9 cellular contexts compared by ENCODE assay signal in genomic region chr16:56617212-56618085, GRCh38. TPM values are rescaled to one million over a fixed set of nuclear protein-coding genes. Genes with fewer than 3 reads are reported as not detected.
DNase-seq lines count a peak whose midpoint lies in the region; ATAC-seq and TF ChIP-seq lines count a peak whose summit lies in the region.
"Had no signal": no experiment of that assay in that cellular context is flagged by ENCODE, and none has a peak within 500 bp of the region (broad histone marks: within the 10 kb centered on the region; RNA-seq: fewer than 3 reads in every experiment).

No MANE protein-coding gene starts in this region.

- TF ChIP-seq CTCF in heart left ventricle (IDR thresholded peaks at IDR 0.05) (no peak), WERI-Rb-1 (IDR thresholded peaks at IDR 0.05; ENCODE audit: low read depth, low read length) (no peak), A673 (conservative IDR thresholded peaks at IDR 0.05; ENCODE audit: low read depth, low read length) (no peak)

- no peaks in the 10 kb centered on the region for H3K9me3 Mint-ChIP-seq in activated naive CD8-positive, alpha-beta T cell treated with anti-CD3 and anti-CD28 coated beads for 36 hours

- peaks cover 21% of the 10 kb centered on the region for H3K27me3 Mint-ChIP-seq in activated naive CD8-positive, alpha-beta T cell treated with anti-CD3 and anti-CD28 coated beads for 36 hours

- peaks cover 0 to 35% (median 14%) of the 10 kb centered on the region in 12 donors for H3K4me1 ChIP-seq in heart left ventricle
- H3K4me1 ChIP-seq in A673 (ENCODE audit: insufficient read depth, low read length, poor library complexity, severe bottlenecking) = no peaks in the 10 kb centered on the region

- WGBS in heart left ventricle, 4 donors = 3 to 5% (median 4%) methylated on average over 29 to 41 of the region's 41 CpGs

- DNase-seq in DMS 273 (lab: John Stamatoyannopoulos, UW; ENCODE audit: unreplicated experiment) = peak; percentile 64
- no peak for DNase-seq in DMS 273 treated with DMSO at 0.1 percent for 48 hours (lab: John Stamatoyannopoulos, UW)
- peak; percentile 76 for DNase-seq in activated naive CD8-positive, alpha-beta T cell treated with anti-CD3 and anti-CD28 coated beads for 36 hours
- peak; percentile 82 to 93 (median 90) for DNase-seq in heart left ventricle
- DNase-seq in pons (ENCODE audit: low spot score) = peak; percentile 31
- no peak for DNase-seq in NCI-H1105 (lab: John Stamatoyannopoulos, UW)
- no peak for DNase-seq in WERI-Rb-1
- no peak for DNase-seq in A673 (ENCODE audit: low spot score)

- intact Hi-C loops in heart left ventricle (cut with DNase I) = no loop called here
- intact Hi-C loops in A673 (cut with micrococcal nuclease; ENCODE audit: unreplicated experiment) = no loop called here

- BruUV-seq in A673 (replicated peaks; lab: Mats Ljungman, UMichigan) = no TSS peak

- CTCF ChIA-PET in A673 (lab: Charles Lee) = no interaction called here

- H3K36me3 Mint-ChIP-seq in activated naive CD8-positive, alpha-beta T cell treated with anti-CD3 and anti-CD28 coated beads for 36 hours = peaks cover 3% of the 10 kb centered on the region

- H3K9me3 ChIP-seq in heart left ventricle (no peaks in the 10 kb centered on the region), WERI-Rb-1 (ENCODE audit: severe bottlenecking) (no peaks in the 10 kb centered on the region), A673 (ENCODE audit: low read depth, low read length, poor library complexity, severe bottlenecking) (no peaks in the 10 kb centered on the region)

- H3K4me1 Mint-ChIP-seq in activated naive CD8-positive, alpha-beta T cell treated with anti-CD3 and anti-CD28 coated beads for 36 hours = peaks cover 37% of the 10 kb centered on the region

- peak; percentile 93 to 97 (median 96) for ATAC-seq in heart left ventricle

- H3K27ac ChIP-seq in heart left ventricle (peak overlapping the region; percentile 20 to 86 (median 70)), WERI-Rb-1 (no peak overlapping the region), A673 (ENCODE audit: low read depth, low read length, poor library complexity, severe bottlenecking) (no peak overlapping the region)
- H3K27ac ChIP-seq: 22Rv1 had no signal

- H3K27me3 ChIP-seq in heart left ventricle (peaks cover 0 to 11% (median 0%) of the 10 kb centered on the region in 9 donors), WERI-Rb-1 (ENCODE audit: insufficient read depth, low read depth, severe bottlenecking) (no peaks in the 10 kb centered on the region), A673 (replicated peaks; ENCODE audit: insufficient read depth, low read depth, low read length, poor library complexity) (no peaks in the 10 kb centered on the region)

- POLR2A ChIA-PET in A673 (lab: Charles Lee; ENCODE audit: low non-redundant PET) = no interaction called here

- no peak overlapping the region for H3K27ac Mint-ChIP-seq in activated naive CD8-positive, alpha-beta T cell treated with anti-CD3 and anti-CD28 coated beads for 36 hours

- no peaks in the 10 kb centered on the region for H3K36me3 ChIP-seq in heart left ventricle
- H3K36me3 ChIP-seq in WERI-Rb-1 = no peaks in the 10 kb centered on the region
- H3K36me3 ChIP-seq in A673 (ENCODE audit: insufficient read depth, low read length, poor library complexity, severe bottlenecking) = no peaks in the 10 kb centered on the region

- TF ChIP-seq POLR2A in heart left ventricle (IDR thresholded peaks at IDR 0.05) = peak in 1 of 2 donors; percentile 57

- H3K4me3 ChIP-seq in heart left ventricle = peak overlapping the region; percentile 5 to 63 (median 53)
- no peak overlapping the region for H3K4me3 ChIP-seq in WERI-Rb-1 (ENCODE audit: low read depth, low read length)
- H3K4me3 ChIP-seq in A673 (ENCODE audit: low read depth, low read length, poor library complexity, severe bottlenecking) = no peak overlapping the region

- peak overlapping the region; percentile 67 for H3K4me3 Mint-ChIP-seq in activated naive CD8-positive, alpha-beta T cell treated with anti-CD3 and anti-CD28 coated beads for 36 hours

RNA-seq across cellular contexts. Expression of gene MT1E, which starts 8.1 kb away (rescaled TPM):
- total RNA-seq in activated naive CD8-positive, alpha-beta T cell treated with anti-CD3 and anti-CD28 coated beads for 36 hours = 10 to 100 TPM; 67.1 to 68.9 TPM
- total RNA-seq in heart left ventricle (100 to 1,000 TPM in 5 of 9 donors, 10 to 100 TPM in 4; 64.8 to 192 (median 103) TPM), A673 (2021) (21.6 and 50.6 TPM in 2 replicates)
- polyA plus RNA-seq in heart left ventricle = 100 to 1,000 TPM in 1 of 2 donors, 10 to 100 TPM in 1; 33.3 to 172 TPM

RNA-seq across cellular contexts. Expression of gene MT2A, which starts 9.1 kb away (rescaled TPM):
- 100 to 1,000 TPM; 124 to 126 TPM for total RNA-seq in activated naive CD8-positive, alpha-beta T cell treated with anti-CD3 and anti-CD28 coated beads for 36 hours
- total RNA-seq in heart left ventricle = 100 to 1,000 TPM in 6 of 9 donors, 10 to 100 TPM in 3; 44.3 to 318 (median 125) TPM
- 100 to 1,000 TPM; 105 to 299 TPM for polyA plus RNA-seq in heart left ventricle
- total RNA-seq in A673 (2021) = 81.8 and 218 TPM in 2 replicates

RNA-seq across cellular contexts. Expression of gene MT1M, which starts 15.0 kb away (rescaled TPM):
- total RNA-seq in activated naive CD8-positive, alpha-beta T cell treated with anti-CD3 and anti-CD28 coated beads for 36 hours = not detected
- total RNA-seq in heart left ventricle = 10 to 100 TPM in 1 of 9 donors, 1 to 10 TPM in 6, under 1 TPM in 2; 0.61 to 16.2 (median 2.2) TPM
- 10 to 100 TPM in 1 of 2 donors, 1 to 10 TPM in 1; 7.4 to 11.2 TPM for polyA plus RNA-seq in heart left ventricle
- 0.49 TPM in 1 of 2 replicates, not detected in the other for total RNA-seq in A673 (2021)

RNA-seq across cellular contexts. Expression of gene MT1A, which starts 21.0 kb away (rescaled TPM):
- total RNA-seq in activated naive CD8-positive, alpha-beta T cell treated with anti-CD3 and anti-CD28 coated beads for 36 hours = not detected
- total RNA-seq in heart left ventricle = 10 to 100 TPM in 2 of 9 donors, 1 to 10 TPM in 6, under 1 TPM in 1; 0.92 to 30.1 (median 3.3) TPM
- polyA plus RNA-seq in heart left ventricle = 10 to 100 TPM in 1 of 2 donors, 1 to 10 TPM in 1; 8.4 to 43.3 TPM
- not detected in 2 replicates for total RNA-seq in A673 (2021)

RNA-seq across cellular contexts. Expression of gene MT3, which starts 28.1 kb away (rescaled TPM):
- total RNA-seq in activated naive CD8-positive, alpha-beta T cell treated with anti-CD3 and anti-CD28 coated beads for 36 hours = 10 to 100 TPM; 24.3 to 25.6 TPM
- total RNA-seq in heart left ventricle = 1 to 10 TPM in 8 of 9 donors, not detected in 1; 1.3 to 6.9 (median 3.7) TPM
- polyA plus RNA-seq in heart left ventricle = 10 to 100 TPM in 1 of 2 donors, 1 to 10 TPM in 1; 2.3 to 20.0 TPM
- total RNA-seq in A673 (2021) = not detected in 2 replicates

Comparison
In these comparisons a context has a peak if more than half of its experiments do, and no peak if none do; other contexts are left out.
1. DNase-seq: peak in DMS 273 (single experiment), activated naive CD8-positive, alpha-beta T cell treated with anti-CD3 and anti-CD28 coated beads for 36 hours (single experiment), heart left ventricle (5 of 5) and pons (single experiment); none in DMS 273 treated with DMSO at 0.1 percent for 48 hours (single experiment), NCI-H1105 (single experiment), WERI-Rb-1 (single experiment) and A673 (single experiment).
2. H3K27ac ChIP-seq: peak in heart left ventricle (12 of 12); none in WERI-Rb-1 (single experiment) and A673 (single experiment).
3. H3K4me3 ChIP-seq: peak in heart left ventricle (12 of 12); none in WERI-Rb-1 (single experiment) and A673 (single experiment).